ENCODE assay signal across 1 cellular context in the genomic region with DNA sequence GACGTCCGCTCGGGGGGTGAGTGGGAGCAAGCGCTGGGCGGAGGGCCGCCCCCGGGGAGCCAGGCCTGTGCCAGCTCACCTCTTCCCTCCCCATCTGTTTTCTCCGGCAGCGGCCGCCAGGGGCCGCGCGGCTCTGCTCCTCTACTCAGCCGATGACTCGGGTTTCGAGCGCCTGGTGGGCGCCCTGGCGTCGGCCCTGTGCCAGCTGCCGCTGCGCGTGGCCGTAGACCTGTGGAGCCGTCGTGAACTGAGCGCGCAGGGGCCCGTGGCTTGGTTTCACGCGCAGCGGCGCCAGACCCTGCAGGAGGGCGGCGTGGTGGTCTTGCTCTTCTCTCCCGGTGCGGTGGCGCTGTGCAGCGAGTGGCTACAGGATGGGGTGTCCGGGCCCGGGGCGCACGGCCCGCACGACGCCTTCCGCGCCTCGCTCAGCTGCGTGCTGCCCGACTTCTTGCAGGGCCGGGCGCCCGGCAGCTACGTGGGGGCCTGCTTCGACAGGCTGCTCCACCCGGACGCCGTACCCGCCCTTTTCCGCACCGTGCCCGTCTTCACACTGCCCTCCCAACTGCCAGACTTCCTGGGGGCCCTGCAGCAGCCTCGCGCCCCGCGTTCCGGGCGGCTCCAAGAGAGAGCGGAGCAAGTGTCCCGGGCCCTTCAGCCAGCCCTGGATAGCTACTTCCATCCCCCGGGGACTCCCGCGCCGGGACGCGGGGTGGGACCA.
TF ChIP-seq lines count a peak whose summit lies in the region.

No MANE protein-coding gene starts in this region.

TF ChIP-seq in HepG2, 621 proteins besides CTCF, POLR2A, EP300 and RAD21 (continued from another document and continues in another):
- TF ChIP-seq PAX8 (CRISPR knock-in tag; IDR thresholded peaks at IDR 0.05; ENCODE audit: borderline replicate concordance), result 0 out of 2 replicates have a peak, but pooled peaks have one; percentile 5
- TF ChIP-seq NKX3-1 (CRISPR knock-in tag; IDR thresholded peaks at IDR 0.05), result peak; percentile 17; the same call in 1 of the 2 replicates
- no peak for TF ChIP-seq ZNF839 (CRISPR knock-in tag; IDR thresholded peaks at IDR 0.05; ENCODE audit: borderline replicate concordance)
- TF ChIP-seq MXD4 (CRISPR knock-in tag; IDR thresholded peaks at IDR 0.05), result no peak; the same call in 1 of the 2 replicates
- TF ChIP-seq, protein P1, sequence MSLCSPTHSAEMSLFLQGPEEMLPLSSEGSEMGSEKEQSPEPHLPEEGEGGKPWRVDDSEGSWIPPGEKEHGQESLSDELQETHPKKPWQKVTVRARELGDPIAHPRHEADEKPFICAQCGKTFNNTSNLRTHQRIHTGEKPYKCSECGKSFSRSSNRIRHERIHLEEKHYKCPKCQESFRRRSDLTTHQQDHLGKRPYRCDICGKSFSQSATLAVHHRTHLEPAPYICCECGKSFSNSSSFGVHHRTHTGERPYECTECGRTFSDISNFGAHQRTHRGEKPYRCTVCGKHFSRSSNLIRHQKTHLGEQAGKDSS (CRISPR knock-in tag; IDR thresholded peaks at IDR 0.05; ENCODE audit: borderline replicate concordance, low read depth), result peak; percentile 81; the same call in 1 of the 2 replicates
- TF ChIP-seq SETDB1 (CRISPR knock-in tag; IDR thresholded peaks at IDR 0.05; ENCODE audit: borderline replicate concordance), result no peak
- no peak for TF ChIP-seq ZNF713 (CRISPR knock-in tag; IDR thresholded peaks at IDR 0.05)
- peak; percentile 91 for TF ChIP-seq RNF2 (conservative IDR thresholded peaks at IDR 0.05; ENCODE audit: low read depth)
- TF ChIP-seq SIX4 (CRISPR knock-in tag; IDR thresholded peaks at IDR 0.05), result peak; percentile 24; the same call in 1 of the 2 replicates
- no peak for TF ChIP-seq ZNF143 (CRISPR knock-in tag; IDR thresholded peaks at IDR 0.05)
- no peak; the same call in 1 of the 2 replicates for TF ChIP-seq ZSCAN22 (CRISPR knock-in tag; IDR thresholded peaks at IDR 0.05)
- TF ChIP-seq TBP (CRISPR knock-in tag; IDR thresholded peaks at IDR 0.05), result 0 out of 2 replicates have a peak, but pooled peaks have one; percentile 46
- TF ChIP-seq ZNF549 (CRISPR knock-in tag; IDR thresholded peaks at IDR 0.05), result 0 out of 2 replicates have a peak, but pooled peaks have one; percentile 24
- TF ChIP-seq ZNF574 (CRISPR knock-in tag; IDR thresholded peaks at IDR 0.05), result peak; percentile 59
- no peak for TF ChIP-seq MEF2D (CRISPR knock-in tag; IDR thresholded peaks at IDR 0.05)
- TF ChIP-seq ERF (CRISPR knock-in tag; IDR thresholded peaks at IDR 0.05), result peak; percentile 36; the same call in 1 of the 2 replicates
- no peak for TF ChIP-seq CHD2 (IDR thresholded peaks at IDR 0.05; ENCODE audit: low read depth, low read length)
- TF ChIP-seq SRF (IDR thresholded peaks at IDR 0.05; ENCODE audit: low read depth, low read length), result no peak
- TF ChIP-seq, protein P2, sequence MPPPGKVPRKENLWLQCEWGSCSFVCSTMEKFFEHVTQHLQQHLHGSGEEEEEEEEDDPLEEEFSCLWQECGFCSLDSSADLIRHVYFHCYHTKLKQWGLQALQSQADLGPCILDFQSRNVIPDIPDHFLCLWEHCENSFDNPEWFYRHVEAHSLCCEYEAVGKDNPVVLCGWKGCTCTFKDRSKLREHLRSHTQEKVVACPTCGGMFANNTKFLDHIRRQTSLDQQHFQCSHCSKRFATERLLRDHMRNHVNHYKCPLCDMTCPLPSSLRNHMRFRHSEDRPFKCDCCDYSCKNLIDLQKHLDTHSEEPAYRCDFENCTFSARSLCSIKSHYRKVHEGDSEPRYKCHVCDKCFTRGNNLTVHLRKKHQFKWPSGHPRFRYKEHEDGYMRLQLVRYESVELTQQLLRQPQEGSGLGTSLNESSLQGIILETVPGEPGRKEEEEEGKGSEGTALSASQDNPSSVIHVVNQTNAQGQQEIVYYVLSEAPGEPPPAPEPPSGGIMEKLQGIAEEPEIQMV (CRISPR knock-in tag; IDR thresholded peaks at IDR 0.05; ENCODE audit: low read depth), result no peak; the same call in none of the 2 replicates
- TF ChIP-seq ZNF772 (CRISPR knock-in tag; IDR thresholded peaks at IDR 0.05), result peak; percentile 73
- peak; percentile 88 for TF ChIP-seq HNRNPL (IDR thresholded peaks at IDR 0.05; ENCODE audit: low read depth, low read length)
- peak; percentile 83 for TF ChIP-seq ZNF703 (CRISPR knock-in tag; IDR thresholded peaks at IDR 0.05; ENCODE audit: borderline replicate concordance)
- peak; percentile 59; the same call in 1 of the 2 replicates for TF ChIP-seq ZNF263 (CRISPR knock-in tag; IDR thresholded peaks at IDR 0.05)
- TF ChIP-seq FOXA3 (CRISPR knock-in tag; IDR thresholded peaks at IDR 0.05), result peak; percentile 36; the same call in 1 of the 2 replicates
- no peak for TF ChIP-seq TCF7 (IDR thresholded peaks at IDR 0.05; ENCODE audit: low read depth)
- TF ChIP-seq ZNF232 (CRISPR knock-in tag; IDR thresholded peaks at IDR 0.05; ENCODE audit: borderline replicate concordance), result no peak
- peak; percentile 57 for TF ChIP-seq ZBTB38 (CRISPR knock-in tag; IDR thresholded peaks at IDR 0.05)
- no peak for TF ChIP-seq ZNF24 (IDR thresholded peaks at IDR 0.05)
- TF ChIP-seq CREM (IDR thresholded peaks at IDR 0.05), result no peak
- no peak for TF ChIP-seq CREM (CRISPR knock-in tag; IDR thresholded peaks at IDR 0.05)
- TF ChIP-seq TEAD3 (CRISPR knock-in tag; optimal IDR thresholded peaks at IDR 0.05; ENCODE audit: borderline replicate concordance), result no peak
- TF ChIP-seq CHD4 (IDR thresholded peaks at IDR 0.05; ENCODE audit: borderline replicate concordance, low read length), result no peak
- no peak for TF ChIP-seq SP4 (CRISPR knock-in tag; IDR thresholded peaks at IDR 0.05)
- TF ChIP-seq ZNF44 (CRISPR knock-in tag; IDR thresholded peaks at IDR 0.05), result no peak
- no peak for TF ChIP-seq ZNF264 (CRISPR knock-in tag; IDR thresholded peaks at IDR 0.05)
- TF ChIP-seq, protein P3, sequence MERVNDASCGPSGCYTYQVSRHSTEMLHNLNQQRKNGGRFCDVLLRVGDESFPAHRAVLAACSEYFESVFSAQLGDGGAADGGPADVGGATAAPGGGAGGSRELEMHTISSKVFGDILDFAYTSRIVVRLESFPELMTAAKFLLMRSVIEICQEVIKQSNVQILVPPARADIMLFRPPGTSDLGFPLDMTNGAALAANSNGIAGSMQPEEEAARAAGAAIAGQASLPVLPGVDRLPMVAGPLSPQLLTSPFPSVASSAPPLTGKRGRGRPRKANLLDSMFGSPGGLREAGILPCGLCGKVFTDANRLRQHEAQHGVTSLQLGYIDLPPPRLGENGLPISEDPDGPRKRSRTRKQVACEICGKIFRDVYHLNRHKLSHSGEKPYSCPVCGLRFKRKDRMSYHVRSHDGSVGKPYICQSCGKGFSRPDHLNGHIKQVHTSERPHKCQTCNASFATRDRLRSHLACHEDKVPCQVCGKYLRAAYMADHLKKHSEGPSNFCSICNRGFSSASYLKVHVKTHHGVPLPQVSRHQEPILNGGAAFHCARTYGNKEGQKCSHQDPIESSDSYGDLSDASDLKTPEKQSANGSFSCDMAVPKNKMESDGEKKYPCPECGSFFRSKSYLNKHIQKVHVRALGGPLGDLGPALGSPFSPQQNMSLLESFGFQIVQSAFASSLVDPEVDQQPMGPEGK (CRISPR knock-in tag; IDR thresholded peaks at IDR 0.05), result peak; percentile 81
- no peak for TF ChIP-seq ZNF460 (CRISPR knock-in tag; IDR thresholded peaks at IDR 0.05; ENCODE audit: borderline replicate concordance)
- TF ChIP-seq ZNF550 (CRISPR knock-in tag; IDR thresholded peaks at IDR 0.05; ENCODE audit: borderline replicate concordance), result no peak
- TF ChIP-seq ZNF281 (CRISPR knock-in tag; IDR thresholded peaks at IDR 0.05; ENCODE audit: borderline replicate concordance), result no peak
- peak; percentile 57 for TF ChIP-seq ZFX (CRISPR knock-in tag; IDR thresholded peaks at IDR 0.05; ENCODE audit: low read depth)
- no peak for TF ChIP-seq ZNF292 (CRISPR knock-in tag; IDR thresholded peaks at IDR 0.05; ENCODE audit: borderline replicate concordance, low read depth)
- no peak for TF ChIP-seq ZBTB44 (CRISPR knock-in tag; IDR thresholded peaks at IDR 0.05)
- TF ChIP-seq ARNTL (CRISPR knock-in tag; IDR thresholded peaks at IDR 0.05), result no peak
- no peak for TF ChIP-seq ZNF34 (CRISPR knock-in tag; IDR thresholded peaks at IDR 0.05; ENCODE audit: borderline replicate concordance)
- TF ChIP-seq ZNF768 (CRISPR knock-in tag; IDR thresholded peaks at IDR 0.05), result peak; percentile 53
- TF ChIP-seq, protein P4, sequence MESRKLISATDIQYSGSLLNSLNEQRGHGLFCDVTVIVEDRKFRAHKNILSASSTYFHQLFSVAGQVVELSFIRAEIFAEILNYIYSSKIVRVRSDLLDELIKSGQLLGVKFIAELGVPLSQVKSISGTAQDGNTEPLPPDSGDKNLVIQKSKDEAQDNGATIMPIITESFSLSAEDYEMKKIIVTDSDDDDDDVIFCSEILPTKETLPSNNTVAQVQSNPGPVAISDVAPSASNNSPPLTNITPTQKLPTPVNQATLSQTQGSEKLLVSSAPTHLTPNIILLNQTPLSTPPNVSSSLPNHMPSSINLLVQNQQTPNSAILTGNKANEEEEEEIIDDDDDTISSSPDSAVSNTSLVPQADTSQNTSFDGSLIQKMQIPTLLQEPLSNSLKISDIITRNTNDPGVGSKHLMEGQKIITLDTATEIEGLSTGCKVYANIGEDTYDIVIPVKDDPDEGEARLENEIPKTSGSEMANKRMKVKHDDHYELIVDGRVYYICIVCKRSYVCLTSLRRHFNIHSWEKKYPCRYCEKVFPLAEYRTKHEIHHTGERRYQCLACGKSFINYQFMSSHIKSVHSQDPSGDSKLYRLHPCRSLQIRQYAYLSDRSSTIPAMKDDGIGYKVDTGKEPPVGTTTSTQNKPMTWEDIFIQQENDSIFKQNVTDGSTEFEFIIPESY (CRISPR knock-in tag; IDR thresholded peaks at IDR 0.05), result no peak; the same call in 1 of the 2 replicates
- TF ChIP-seq, protein P5, sequence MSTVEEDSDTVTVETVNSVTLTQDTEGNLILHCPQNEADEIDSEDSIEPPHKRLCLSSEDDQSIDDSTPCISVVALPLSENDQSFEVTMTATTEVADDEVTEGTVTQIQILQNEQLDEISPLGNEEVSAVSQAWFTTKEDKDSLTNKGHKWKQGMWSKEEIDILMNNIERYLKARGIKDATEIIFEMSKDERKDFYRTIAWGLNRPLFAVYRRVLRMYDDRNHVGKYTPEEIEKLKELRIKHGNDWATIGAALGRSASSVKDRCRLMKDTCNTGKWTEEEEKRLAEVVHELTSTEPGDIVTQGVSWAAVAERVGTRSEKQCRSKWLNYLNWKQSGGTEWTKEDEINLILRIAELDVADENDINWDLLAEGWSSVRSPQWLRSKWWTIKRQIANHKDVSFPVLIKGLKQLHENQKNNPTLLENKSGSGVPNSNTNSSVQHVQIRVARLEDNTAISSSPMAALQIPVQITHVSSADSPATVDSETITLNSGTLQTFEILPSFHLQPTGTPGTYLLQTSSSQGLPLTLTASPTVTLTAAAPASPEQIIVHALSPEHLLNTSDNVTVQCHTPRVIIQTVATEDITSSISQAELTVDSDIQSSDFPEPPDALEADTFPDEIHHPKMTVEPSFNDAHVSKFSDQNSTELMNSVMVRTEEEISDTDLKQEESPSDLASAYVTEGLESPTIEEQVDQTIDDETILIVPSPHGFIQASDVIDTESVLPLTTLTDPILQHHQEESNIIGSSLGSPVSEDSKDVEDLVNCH (CRISPR knock-in tag; IDR thresholded peaks at IDR 0.05), result peak; percentile 33; the same call in 1 of the 2 replicates
- TF ChIP-seq ELF1 (CRISPR knock-in tag; IDR thresholded peaks at IDR 0.05), result no peak; the same call in 1 of the 2 replicates
- no peak for TF ChIP-seq JDP2 (CRISPR knock-in tag; IDR thresholded peaks at IDR 0.05; ENCODE audit: borderline replicate concordance)
